ENCODE assay signal across 1 cellular context in genomic region chr6:146862508-146862919, GRCh38.
TF ChIP-seq lines count a peak whose summit lies in the region.

No MANE protein-coding gene starts in this region.

TF ChIP-seq in K562, 482 proteins besides CTCF, POLR2A, EP300 and RAD21 (continued from another document and continues in another):
- no peak; the same call in 1 of the 2 replicates for TF ChIP-seq ZNF57 (CRISPR knock-in tag; IDR thresholded peaks at IDR 0.05)
- TF ChIP-seq ZNF75A (CRISPR knock-in tag; IDR thresholded peaks at IDR 0.05) = 0 out of 2 replicates have a peak, but pooled peaks have one; percentile 7
- TF ChIP-seq CCNT2 (IDR thresholded peaks at IDR 0.05; ENCODE audit: borderline replicate concordance, extremely low read depth, insufficient read length, low read depth, low read length) = peak; percentile 7
- TF ChIP-seq TBL1XR1 (IDR thresholded peaks at IDR 0.05; ENCODE audit: low read length in 2 of 2) = 0 out of 4 replicates have a peak, but pooled peaks of 1 of the 2 experiments have one; percentile 4
- no peak for TF ChIP-seq JUN (IDR thresholded peaks at IDR 0.05; ENCODE audit: borderline replicate concordance, low read depth, low read length)
- no peak for TF ChIP-seq JUN (CRISPR knock-in tag; IDR thresholded peaks at IDR 0.05; ENCODE audit: borderline replicate concordance)
- TF ChIP-seq RBFOX2 (IDR thresholded peaks at IDR 0.05; ENCODE audit: low read depth, low read length) = peak; percentile 7; the same call in 1 of the 2 replicates
- TF ChIP-seq MCM5 (IDR thresholded peaks at IDR 0.05; ENCODE audit: low read depth) = no peak
- peak; percentile 71; the same call in 1 of the 2 replicates for TF ChIP-seq DLX4 (CRISPR knock-in tag; IDR thresholded peaks at IDR 0.05)
- 0 out of 2 replicates have a peak, but pooled peaks have one; percentile 40 for TF ChIP-seq ZNF830 (CRISPR knock-in tag; IDR thresholded peaks at IDR 0.05)
- 0 out of 2 replicates have a peak, but pooled peaks have one; percentile 28 for TF ChIP-seq THRAP3 (IDR thresholded peaks at IDR 0.05; ENCODE audit: borderline replicate concordance)
- 0 out of 2 replicates have a peak, but pooled peaks have one; percentile 36 for TF ChIP-seq THAP7 (CRISPR knock-in tag; IDR thresholded peaks at IDR 0.05)
- TF ChIP-seq CBX3 (IDR thresholded peaks at IDR 0.05; ENCODE audit: borderline replicate concordance in 1 of 2, low read length in 2 of 2) = no peak
- no peak for TF ChIP-seq RBM17 (IDR thresholded peaks at IDR 0.05; ENCODE audit: borderline replicate concordance, low read depth, low read length)
- TF ChIP-seq DDX20 (tag; IDR thresholded peaks at IDR 0.05; ENCODE audit: low read depth) = no peak
- no peak for TF ChIP-seq BDP1 (IDR thresholded peaks at IDR 0.05; ENCODE audit: insufficient read depth, insufficient read length)
- no peak for TF ChIP-seq POLR3A (IDR thresholded peaks at IDR 0.05; ENCODE audit: borderline replicate concordance, extremely low read depth, insufficient read depth, insufficient read length)
- no peak for TF ChIP-seq NBN (IDR thresholded peaks at IDR 0.05; ENCODE audit: low read depth)
- TF ChIP-seq ZBTB49 (CRISPR knock-in tag; IDR thresholded peaks at IDR 0.05; ENCODE audit: borderline replicate concordance) = no peak
- TF ChIP-seq PATZ1 (CRISPR knock-in tag; IDR thresholded peaks at IDR 0.05; ENCODE audit: borderline replicate concordance) = 0 out of 2 replicates have a peak, but pooled peaks have one; percentile 47
- TF ChIP-seq POLR2G (IDR thresholded peaks at IDR 0.05; ENCODE audit: low read depth, low read length) = peak; percentile 61
- 0 out of 2 replicates have a peak, but pooled peaks have one; percentile 33 for TF ChIP-seq ZNF717 (CRISPR knock-in tag; IDR thresholded peaks at IDR 0.05)
- TF ChIP-seq ZNF140 (CRISPR knock-in tag; IDR thresholded peaks at IDR 0.05) = no peak
- TF ChIP-seq ZNF551 (CRISPR knock-in tag; IDR thresholded peaks at IDR 0.05) = peak; percentile 80; the same call in 1 of the 2 replicates
- peak; percentile 87 for TF ChIP-seq ESRRA (IDR thresholded peaks at IDR 0.05; ENCODE audit: borderline replicate concordance, low read depth)
- 0 out of 2 replicates have a peak, but pooled peaks have one; percentile 25 for TF ChIP-seq CTBP1 (IDR thresholded peaks at IDR 0.05; ENCODE audit: borderline replicate concordance)
- TF ChIP-seq BCL6 (CRISPR knock-in tag; IDR thresholded peaks at IDR 0.05) = no peak
- no peak for TF ChIP-seq CBX5 (IDR thresholded peaks at IDR 0.05; ENCODE audit: borderline replicate concordance, low read depth)
- TF ChIP-seq TCF7 (IDR thresholded peaks at IDR 0.05; ENCODE audit: borderline replicate concordance) = no peak
- no peak for TF ChIP-seq EHMT2 (IDR thresholded peaks at IDR 0.05)
- no peak for TF ChIP-seq MBD2 (IDR thresholded peaks at IDR 0.05; ENCODE audit: borderline replicate concordance, low read depth)
- 0 out of 2 replicates have a peak, but pooled peaks have one; percentile 50 for TF ChIP-seq RNF219 (CRISPR knock-in tag; IDR thresholded peaks at IDR 0.05)
- TF ChIP-seq POLR2H (tag; IDR thresholded peaks at IDR 0.05; ENCODE audit: low read depth) = peak; percentile 60; the same call in 1 of the 2 replicates
- 0 out of 2 replicates have a peak, but pooled peaks have one; percentile 13 for TF ChIP-seq ZNF518B (CRISPR knock-in tag; IDR thresholded peaks at IDR 0.05)
- no peak for TF ChIP-seq SRSF7 (optimal IDR thresholded peaks at IDR 0.05; ENCODE audit: low read depth, low read length)
- TF ChIP-seq ADNP (tag; IDR thresholded peaks at IDR 0.05) = no peak
- TF ChIP-seq ZNF143 (CRISPR knock-in tag; IDR thresholded peaks at IDR 0.05) = no peak
- TF ChIP-seq THRA (IDR thresholded peaks at IDR 0.05) = no peak
- TF ChIP-seq CREB3L1 (IDR thresholded peaks at IDR 0.05; ENCODE audit: borderline replicate concordance, low read depth) = no peak
- peak; percentile 27; the same call in 1 of the 2 replicates for TF ChIP-seq ERF (CRISPR knock-in tag; IDR thresholded peaks at IDR 0.05)
- peak; percentile 51 for TF ChIP-seq ELF2 (CRISPR knock-in tag; IDR thresholded peaks at IDR 0.05)
- TF ChIP-seq POLR2AphosphoS2 (IDR thresholded peaks at IDR 0.05; ENCODE audit: low read length) = peak; percentile 82; the same call in 1 of the 2 replicates
- 0 out of 4 replicates have a peak, but pooled peaks of 1 of the 2 experiments have one; percentile 25 for TF ChIP-seq MAZ (CRISPR knock-in tag; conservative IDR thresholded peaks at IDR 0.05 in 1 of 2, IDR thresholded peaks at IDR 0.05 in 1 of 2)
- no peak for TF ChIP-seq KAT7 (CRISPR knock-in tag; IDR thresholded peaks at IDR 0.05; ENCODE audit: borderline replicate concordance)
- no peak for TF ChIP-seq ZBTB33 (CRISPR knock-in tag; IDR thresholded peaks at IDR 0.05)
- no peak for TF ChIP-seq RHOXF2B (CRISPR knock-in tag; conservative IDR thresholded peaks at IDR 0.05)
- TF ChIP-seq HMBOX1 (IDR thresholded peaks at IDR 0.05) = 0 out of 2 replicates have a peak, but pooled peaks have one; percentile 20
- no peak for TF ChIP-seq SPI1 (IDR thresholded peaks at IDR 0.05; ENCODE audit: borderline replicate concordance, low read depth, low read length)
